ENCODE assay signal across 7 cellular contexts in the genomic region with DNA sequence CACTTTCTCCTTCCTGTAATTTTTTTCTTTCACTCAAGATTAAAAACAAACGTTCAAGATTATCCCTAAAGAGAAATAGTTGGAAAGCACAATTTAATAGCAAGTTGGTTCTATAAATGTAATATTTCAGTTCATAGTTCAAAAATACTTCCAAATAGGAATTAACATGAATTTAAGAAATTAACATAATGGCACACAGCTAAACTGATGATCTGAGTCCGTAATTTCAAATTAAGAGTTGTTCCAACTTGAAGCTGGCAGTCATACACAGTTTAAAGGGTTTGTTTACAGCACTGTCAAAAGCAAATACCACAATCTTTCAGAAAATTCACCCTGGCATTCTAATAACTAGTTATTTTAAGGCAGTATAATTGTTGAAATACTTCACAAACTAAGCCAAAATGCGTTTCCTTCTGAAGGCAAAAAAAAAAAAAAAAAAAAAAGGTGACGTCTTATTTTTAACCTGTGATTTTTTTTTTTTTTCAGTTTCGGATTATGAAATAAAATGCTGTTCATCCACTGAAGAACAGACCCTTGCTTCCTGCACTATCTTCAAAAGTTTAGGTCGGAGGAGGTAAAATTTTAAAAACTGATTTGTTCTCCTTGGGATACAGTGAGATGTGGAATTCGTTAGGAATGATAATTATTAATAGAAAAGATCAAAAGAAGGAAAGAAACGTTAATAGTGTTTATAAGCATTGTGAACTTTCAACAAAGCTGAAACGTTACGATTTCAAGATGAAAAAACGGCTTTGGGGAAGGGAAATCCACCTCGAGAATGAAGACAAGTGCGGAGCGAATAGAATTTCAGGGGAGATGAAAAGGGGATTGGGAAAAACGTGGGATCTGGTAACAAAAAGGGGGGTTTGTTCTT. TPM values are rescaled to one million over a fixed set of nuclear protein-coding genes. Genes with fewer than 3 reads are reported as not detected.
A peak's percentile ranks its signal among the peaks of the same experiment; 100 is the strongest.
DNase-seq lines count a peak whose midpoint lies in the region; ATAC-seq, FAIRE-seq and TF ChIP-seq lines count a peak whose summit lies in the region.

No MANE protein-coding gene starts in this region.

- no peaks in the 10 kb centered on the region for H3K9me3 Mint-ChIP-seq in HFFc6

- DNase-seq in HFFc6 (no peak), T-helper 17 cell (no peak), fibroblast of pulmonary artery (ENCODE audit: low read depth) (peak; percentile 28), putamen (ENCODE audit: low spot score) (peak; percentile 34), RCC 7860 (ENCODE audit: low spot score) (no peak)
- no peak for DNase-seq in stimulated activated CD4-positive, alpha-beta T cell treated with anti-CD3 and anti-CD28 coated beads, Interleukin-12 subunit alpha, Interleukin-12 subunit beta, amount 100 ng/mL, for 4 hours

- H3K4me3 Mint-ChIP-seq in HFFc6: peak overlapping the region; percentile 97
- peak overlapping the region; percentile 99 for H3K4me3 Mint-ChIP-seq in T-helper 17 cell

- no peak for ATAC-seq in T-helper 17 cell
- ATAC-seq in HG03097 (IDR thresholded peaks at IDR 0.05; ENCODE audit: low FRiP score, unreplicated experiment): no peak

- H3K27me3 Mint-ChIP-seq in HFFc6 (ENCODE audit: insufficient read depth) (peaks cover 3% of the 10 kb centered on the region), T-helper 17 cell (no peaks in the 10 kb centered on the region)

- H3K9me3 ChIP-seq in T-helper 17 cell (ENCODE audit: control insufficient read depth, low read length, poor library complexity, severe bottlenecking): no peaks in the 10 kb centered on the region

- TF ChIP-seq CTCF in HFFc6 (IDR thresholded peaks at IDR 0.05) (no peak), fibroblast of pulmonary artery (IDR thresholded peaks at IDR 0.05; ENCODE audit: low read length, missing control alignments) (no peak)

- peak overlapping the region; percentile 94 for H3K4me3 ChIP-seq in fibroblast of pulmonary artery (replicated peaks; ENCODE audit: low read depth, low read length)

- FAIRE-seq in RCC 7860 (lab: Jason Lieb, UNC): no peak

- H3K27ac Mint-ChIP-seq in HFFc6 (peak overlapping the region; percentile 93), T-helper 17 cell (peak overlapping the region; percentile 100)

- H3K4me1 Mint-ChIP-seq in HFFc6 (ENCODE audit: low read depth): peaks cover 77% of the 10 kb centered on the region
- peaks cover 54% of the 10 kb centered on the region for H3K4me1 Mint-ChIP-seq in T-helper 17 cell

- peaks cover 15% of the 10 kb centered on the region for H3K36me3 Mint-ChIP-seq in HFFc6 (ENCODE audit: low read depth)
- peaks cover 15% of the 10 kb centered on the region for H3K36me3 Mint-ChIP-seq in T-helper 17 cell (ENCODE audit: low read depth)

RNA-seq across cellular contexts. Expression of gene IL6ST, which starts 0.9 kb away (rescaled TPM):
- 100 to 1,000 TPM; 187 to 265 (median 216) TPM for total RNA-seq in HFFc6 (2021; fragmentation: NEBNext Ultra II Directional; extraction: Animal tissue kit (Norgen Biotek cat#: 25700))
- total RNA-seq in T-helper 17 cell: 100 to 1,000 TPM; 159 TPM

Comparison
In these comparisons a context has a peak if more than half of its experiments do, and no peak if none do; other contexts are left out.
1. DNase-seq: peak in fibroblast of pulmonary artery (single experiment) and putamen (single experiment); none in HFFc6 (single experiment), T-helper 17 cell (0 of 3), stimulated activated CD4-positive, alpha-beta T cell treated with anti-CD3 and anti-CD28 coated beads, Interleukin-12 subunit alpha, Interleukin-12 subunit beta, amount 100 ng/mL, for 4 hours (single experiment) and RCC 7860 (single experiment).